In the genomic region with DNA sequence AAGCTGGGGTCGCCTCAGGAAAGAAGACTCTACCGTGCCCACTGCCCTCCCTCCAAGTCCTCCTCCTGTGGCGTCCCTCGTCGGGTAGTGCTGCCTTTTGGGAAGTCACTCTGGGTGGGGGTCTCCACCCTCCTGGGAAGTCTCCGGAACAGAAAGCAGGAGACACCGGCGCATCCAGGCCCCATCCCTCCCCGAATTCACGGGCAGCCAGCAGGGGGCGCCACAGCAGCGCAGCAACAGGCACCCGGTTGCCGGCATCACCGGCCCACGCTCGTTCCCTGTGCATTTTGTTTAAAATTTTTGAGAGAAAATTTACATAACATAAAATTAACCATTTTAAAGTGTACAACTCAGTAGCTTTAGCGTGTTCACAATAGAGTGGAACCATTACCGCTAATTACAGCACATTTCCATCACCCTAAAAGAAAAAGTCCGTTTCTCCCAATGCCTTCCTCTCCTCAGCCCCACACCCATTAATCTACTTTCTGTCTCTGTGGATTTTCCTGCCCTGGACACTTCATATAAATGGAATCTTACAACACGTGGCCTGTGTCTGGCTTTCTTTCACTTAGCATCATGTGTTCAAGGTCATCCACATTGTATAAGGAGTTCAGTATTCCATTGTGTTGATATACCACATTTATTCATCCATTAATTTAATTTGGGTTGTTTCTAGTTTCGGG, we compare ENCODE assay signal across 8 cellular contexts.
A peak's percentile ranks its signal among the peaks of the same experiment; 100 is the strongest.
DNase-seq lines count a peak whose midpoint lies in the region; ATAC-seq and TF ChIP-seq lines count a peak whose summit lies in the region.

No MANE protein-coding gene starts in this region.

- H3K27me3 ChIP-seq in AG04450 (ENCODE audit: control insufficient read depth, insufficient read depth, low read length) (no peaks in the 10 kb centered on the region), GM23338 (ENCODE audit: insufficient read depth) (no peaks in the 10 kb centered on the region), muscle layer of colon (ENCODE audit: control insufficient read depth in 1 of 2, insufficient read depth in 2 of 2, low read length in 2 of 2) (no peaks in the 10 kb centered on the region), thoracic aorta (replicated peaks; ENCODE audit: insufficient read depth) (no peaks in the 10 kb centered on the region)

- no peaks in the 10 kb centered on the region for H3K4me1 ChIP-seq in GM23338 (ENCODE audit: insufficient read depth)
- peaks cover 9% of the 10 kb centered on the region for H3K4me1 ChIP-seq in muscle layer of colon (ENCODE audit: insufficient read depth, low read length)
- H3K4me1 ChIP-seq in thoracic aorta (ENCODE audit: control insufficient read depth in 1 of 2, low read depth in 2 of 2): peaks cover 0 to 7% of the 10 kb centered on the region in 2 donors

- DNase-seq in AG04450 (ENCODE audit: low read depth, low spot score): peak; percentile 24
- peak; percentile 70 for DNase-seq in GM23338 (ENCODE audit: low spot score)
- DNase-seq in effector memory CD8-positive, alpha-beta T cell: peak; percentile 58 to 70 (median 58)
- no peak for DNase-seq in thoracic aorta (ENCODE audit: low spot score)

- CTCF ChIA-PET in AG04450 (lab: Charles Lee): interaction anchor here (0.6 to 3.3 kb wide), 18 partner anchors 8 to 85 kb away, joined by 3 to 29 read pairs (median 4); a partner anchor contains a TSS

- no peak overlapping the region for H2AFZ ChIP-seq in GM23338

- H3K4me3 ChIP-seq in AG04450 (ENCODE audit: low read depth, low read length): peak overlapping the region; percentile 27; the same call in 1 of the 2 replicates
- no peak overlapping the region for H3K4me3 ChIP-seq in GM23338
- H3K4me3 ChIP-seq in WI38 (ENCODE audit: low read depth, low read length): no peak overlapping the region
- peak overlapping the region; percentile 38 to 46 for H3K4me3 ChIP-seq in muscle layer of colon (ENCODE audit: low read depth in 1 of 2, low read length in 2 of 2)
- peak overlapping the region; percentile 67 for H3K4me3 ChIP-seq in thoracic aorta

- peak; percentile 87 for ATAC-seq in GM23338
- ATAC-seq in effector memory CD8-positive, alpha-beta T cell (replicated peaks): no peak
- ATAC-seq in thoracic aorta (ENCODE audit: insufficient number of reproducible peaks, low FRiP score, low read depth): no peak
- ATAC-seq in HG02840 (IDR thresholded peaks at IDR 0.05; ENCODE audit: low FRiP score, unreplicated experiment): no peak
- no peak for ATAC-seq in GM21447 (IDR thresholded peaks at IDR 0.05; ENCODE audit: unreplicated experiment)

- H3K79me2 ChIP-seq in GM23338 (replicated peaks; ENCODE audit: insufficient read depth): no peaks in the 10 kb centered on the region

- TF ChIP-seq CTCF in AG04450 (IDR thresholded peaks at IDR 0.05; ENCODE audit: low read depth, low read length): peak; percentile 80
- peak; percentile 95 to 97 for TF ChIP-seq CTCF in GM23338 (conservative IDR thresholded peaks at IDR 0.05; ENCODE audit: low read depth in 2 of 2)
- TF ChIP-seq CTCF in WI38 (IDR thresholded peaks at IDR 0.05; ENCODE audit: low read depth, low read length): peak; percentile 75
- peak; percentile 80 for TF ChIP-seq CTCF in thoracic aorta (IDR thresholded peaks at IDR 0.05)

- H3K36me3 Mint-ChIP-seq in GM23338 (ENCODE audit: low read depth): no peaks in the 10 kb centered on the region
- peaks cover 17% of the 10 kb centered on the region for H3K36me3 Mint-ChIP-seq in effector memory CD8-positive, alpha-beta T cell (ENCODE audit: insufficient read depth)

- H3K9me3 ChIP-seq in AG04450 (ENCODE audit: control insufficient read depth, insufficient read depth, low read length) (peaks cover 2% of the 10 kb centered on the region; the same call in 1 of the 2 replicates), muscle layer of colon (ENCODE audit: low read length) (no peaks in the 10 kb centered on the region), thoracic aorta (no peaks in the 10 kb centered on the region)

- no peak overlapping the region for H3K9ac ChIP-seq in muscle layer of colon (ENCODE audit: low read length)

- H3K27ac ChIP-seq in AG04450 (ENCODE audit: low read depth, low read length) (peak overlapping the region; percentile 11), GM23338 (ENCODE audit: low read depth) (no peak overlapping the region), muscle layer of colon (ENCODE audit: low read depth, low read length) (no peak overlapping the region), thoracic aorta (no peak overlapping the region)

- peak overlapping the region; percentile 38; the same call in 1 of the 3 replicates for H3K4me3 Mint-ChIP-seq in GM23338
- H3K4me3 Mint-ChIP-seq in effector memory CD8-positive, alpha-beta T cell: peak overlapping the region; percentile 7 to 52

- peaks cover 10% of the 10 kb centered on the region for H3K27me3 Mint-ChIP-seq in GM23338 (ENCODE audit: insufficient read depth, low read depth, poor library complexity)
- peaks cover 7 to 39% of the 10 kb centered on the region in 2 donors for H3K27me3 Mint-ChIP-seq in effector memory CD8-positive, alpha-beta T cell

- H3F3A ChIP-seq in GM23338 (replicated peaks; ENCODE audit: low read depth): no peaks in the 10 kb centered on the region

- H3K9me3 Mint-ChIP-seq in GM23338: no peaks in the 10 kb centered on the region; the same call in 2 of the 3 replicates
- no peaks in the 10 kb centered on the region for H3K9me3 Mint-ChIP-seq in effector memory CD8-positive, alpha-beta T cell

- no peaks in the 10 kb centered on the region for H3K36me3 ChIP-seq in GM23338 (ENCODE audit: insufficient read depth)
- no peaks in the 10 kb centered on the region for H3K36me3 ChIP-seq in muscle layer of colon (ENCODE audit: insufficient read depth, low read length)
- no peaks in the 10 kb centered on the region for H3K36me3 ChIP-seq in thoracic aorta

- H3K27ac Mint-ChIP-seq in GM23338: no peak overlapping the region
- peak overlapping the region; percentile 13 to 80 for H3K27ac Mint-ChIP-seq in effector memory CD8-positive, alpha-beta T cell

- H3K4me1 Mint-ChIP-seq in GM23338: peaks cover 3% of the 10 kb centered on the region; the same call in 2 of the 3 replicates
- H3K4me1 Mint-ChIP-seq in effector memory CD8-positive, alpha-beta T cell (ENCODE audit: low read depth in 2 of 2): peaks cover 28 to 33% of the 10 kb centered on the region in 2 donors

- H3K9me2 ChIP-seq in GM23338 (ENCODE audit: insufficient read depth): no peaks in the 10 kb centered on the region

- POLR2A ChIA-PET in AG04450 (lab: Yijun Ruan, JAX): no interaction called here

- no peak overlapping the region for H3K4me2 ChIP-seq in GM23338

- no peaks in the 10 kb centered on the region for H4K20me1 ChIP-seq in GM23338 (replicated peaks; ENCODE audit: insufficient read depth)

TF ChIP-seq in GM23338, 12 proteins besides CTCF, POLR2A, EP300 and RAD21 (continues in another document):
- TF ChIP-seq STAT1 (IDR thresholded peaks at IDR 0.05; ENCODE audit: unreplicated experiment) (no peak), ZNF114 (CRISPR knock-in tag; IDR thresholded peaks at IDR 0.05) (no peak), EZH2phosphoT487 (IDR thresholded peaks at IDR 0.05; ENCODE audit: unreplicated experiment) (no peak), NANOG (IDR thresholded peaks at IDR 0.05; ENCODE audit: borderline replicate concordance) (no peak)
- TF ChIP-seq, protein P1, sequence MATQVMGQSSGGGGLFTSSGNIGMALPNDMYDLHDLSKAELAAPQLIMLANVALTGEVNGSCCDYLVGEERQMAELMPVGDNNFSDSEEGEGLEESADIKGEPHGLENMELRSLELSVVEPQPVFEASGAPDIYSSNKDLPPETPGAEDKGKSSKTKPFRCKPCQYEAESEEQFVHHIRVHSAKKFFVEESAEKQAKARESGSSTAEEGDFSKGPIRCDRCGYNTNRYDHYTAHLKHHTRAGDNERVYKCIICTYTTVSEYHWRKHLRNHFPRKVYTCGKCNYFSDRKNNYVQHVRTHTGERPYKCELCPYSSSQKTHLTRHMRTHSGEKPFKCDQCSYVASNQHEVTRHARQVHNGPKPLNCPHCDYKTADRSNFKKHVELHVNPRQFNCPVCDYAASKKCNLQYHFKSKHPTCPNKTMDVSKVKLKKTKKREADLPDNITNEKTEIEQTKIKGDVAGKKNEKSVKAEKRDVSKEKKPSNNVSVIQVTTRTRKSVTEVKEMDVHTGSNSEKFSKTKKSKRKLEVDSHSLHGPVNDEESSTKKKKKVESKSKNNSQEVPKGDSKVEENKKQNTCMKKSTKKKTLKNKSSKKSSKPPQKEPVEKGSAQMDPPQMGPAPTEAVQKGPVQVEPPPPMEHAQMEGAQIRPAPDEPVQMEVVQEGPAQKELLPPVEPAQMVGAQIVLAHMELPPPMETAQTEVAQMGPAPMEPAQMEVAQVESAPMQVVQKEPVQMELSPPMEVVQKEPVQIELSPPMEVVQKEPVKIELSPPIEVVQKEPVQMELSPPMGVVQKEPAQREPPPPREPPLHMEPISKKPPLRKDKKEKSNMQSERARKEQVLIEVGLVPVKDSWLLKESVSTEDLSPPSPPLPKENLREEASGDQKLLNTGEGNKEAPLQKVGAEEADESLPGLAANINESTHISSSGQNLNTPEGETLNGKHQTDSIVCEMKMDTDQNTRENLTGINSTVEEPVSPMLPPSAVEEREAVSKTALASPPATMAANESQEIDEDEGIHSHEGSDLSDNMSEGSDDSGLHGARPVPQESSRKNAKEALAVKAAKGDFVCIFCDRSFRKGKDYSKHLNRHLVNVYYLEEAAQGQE (IDR thresholded peaks at IDR 0.05; ENCODE audit: unreplicated experiment): no peak

Comparison
In these comparisons a context has a peak if more than half of its experiments do, and no peak if none do; other contexts are left out.
1. H3K4me3 ChIP-seq: peak in AG04450 (single experiment), muscle layer of colon (2 of 2) and thoracic aorta (single experiment); none in GM23338 (single experiment) and WI38 (single experiment).
2. Peak in every context shown above with its lines, with median percentiles within 50 percentile points of each other: CTCF ChIP-seq.